ENCODE assay signal across 8 cellular contexts in genomic region chr7:18352339-18353255, GRCh38.
DNase-seq lines count a peak whose midpoint lies in the region; ATAC-seq and TF ChIP-seq lines count a peak whose summit lies in the region.

No MANE protein-coding gene starts in this region.

- H3K79me2 ChIP-seq in DOHH2 (ENCODE audit: control insufficient read depth, low read length) (no peaks in the 10 kb centered on the region), PC-9 (ENCODE audit: low read depth) (no peaks in the 10 kb centered on the region)

- H3K4me1 ChIP-seq in DOHH2 (ENCODE audit: control insufficient read depth, low read length), result peaks cover 13% of the 10 kb centered on the region
- peaks cover 9% of the 10 kb centered on the region for H3K4me1 ChIP-seq in IMR-90 (ENCODE audit: control insufficient read depth, insufficient read depth, low read length)
- H3K4me1 ChIP-seq in PC-9 (replicated peaks; ENCODE audit: insufficient read depth), result peaks cover 6% of the 10 kb centered on the region

- ATAC-seq in GM21423 (IDR thresholded peaks at IDR 0.05; ENCODE audit: unreplicated experiment) (peak; percentile 53), IMR-90 (ENCODE audit: low read depth) (peak; percentile 81)

- no peak overlapping the region for H4K91ac ChIP-seq in IMR-90 (ENCODE audit: insufficient read depth, low read depth, low read length)

- no peaks in the 10 kb centered on the region for H3K79me1 ChIP-seq in IMR-90 (ENCODE audit: low read depth in 1 of 2, low read length in 2 of 2)

- BruUV-seq in IMR-90 (replicated peaks; lab: Mats Ljungman, UMichigan) (no TSS peak), PC-9 (replicated peaks; lab: Mats Ljungman, UMichigan) (no TSS peak)

- intact Hi-C loops in IMR-90 (cut with micrococcal nuclease) (loop anchor here (1.0 to 5.0 kb wide), 6 partner anchors 219 to 1090 kb away; no protein-coding TSS in a partner anchor), PC-9 (cut with micrococcal nuclease; ENCODE audit: unreplicated experiment) (loop anchor here (1.0 to 5.0 kb wide), 5 partner anchors 219 to 1313 kb away; no protein-coding TSS in a partner anchor)

- peak; percentile 90 for TF ChIP-seq CTCF in DOHH2 (IDR thresholded peaks at IDR 0.05; ENCODE audit: low read depth, low read length, poor library complexity, severe bottlenecking)
- peak; percentile 82 for TF ChIP-seq CTCF in IMR-90 (conservative IDR thresholded peaks at IDR 0.05; ENCODE audit: low read depth, low read length)
- peak; percentile 92 for TF ChIP-seq CTCF in PC-9 (conservative IDR thresholded peaks at IDR 0.05)

- H3K27ac ChIP-seq in DOHH2 (ENCODE audit: low read depth, low read length) (no peak overlapping the region), IMR-90 (ENCODE audit: insufficient read depth, low read length) (no peak overlapping the region), PC-9 (no peak overlapping the region)

- H3K18ac ChIP-seq in IMR-90 (ENCODE audit: low read depth, low read length), result peak overlapping the region; percentile 47; the same call in 1 of the 2 replicates

- no peak overlapping the region for H3K9ac ChIP-seq in IMR-90 (ENCODE audit: low read depth, low read length)

- DNase-seq in IMR-90 (peak; percentile 81), PC-9 (peak; percentile 56 to 77), medulla oblongata (ENCODE audit: extremely low spot score) (peak; percentile 59), cortex of kidney (lab: John Stamatoyannopoulos, UW) (no peak)
- peak; percentile 3 for DNase-seq in effector CD4-positive, alpha-beta T cell
- no peak for DNase-seq in stimulated activated naive CD4-positive, alpha-beta T cell (lab: John Stamatoyannopoulos, UW)

- no peak overlapping the region for H3K23ac ChIP-seq in IMR-90 (ENCODE audit: low read depth, low read length)

- no peaks in the 10 kb centered on the region for H3K9me2 ChIP-seq in DOHH2 (replicated peaks; ENCODE audit: control insufficient read depth, low read length)
- H3K9me2 ChIP-seq in PC-9 (ENCODE audit: insufficient read depth), result no peaks in the 10 kb centered on the region

- in situ Hi-C loops in IMR-90 (cut with MboI; ENCODE audit: low sequenced_read_pairs), result loop anchor here (10.0 to 25.0 kb wide), 5 partner anchors 212 to 1312 kb away; partner anchors contain the start of gene TWIST1

- H3K36me3 ChIP-seq in DOHH2 (ENCODE audit: control insufficient read depth, low read length), result no peaks in the 10 kb centered on the region
- no peaks in the 10 kb centered on the region for H3K36me3 ChIP-seq in IMR-90 (ENCODE audit: control insufficient read depth, insufficient read depth, low read length)
- no peaks in the 10 kb centered on the region for H3K36me3 ChIP-seq in PC-9 (ENCODE audit: low read depth)

- TF ChIP-seq RAD21 in IMR-90 (IDR thresholded peaks at IDR 0.05; ENCODE audit: low read length), result peak; percentile 86

- H2AFZ ChIP-seq in IMR-90 (replicated peaks; ENCODE audit: low read length, poor library complexity), result no peak overlapping the region
- peak overlapping the region; percentile 56 for H2AFZ ChIP-seq in PC-9

- no peak overlapping the region for H2BK20ac ChIP-seq in IMR-90 (ENCODE audit: low read depth, low read length)

- dilution Hi-C loops in IMR-90 (cut with HindIII; ENCODE audit: low sequenced_read_pairs, unreplicated experiment), result no loop called here

- no peak overlapping the region; the same call in 1 of the 2 replicates for H3K4ac ChIP-seq in IMR-90 (ENCODE audit: low read depth, low read length)

- no peak for TF ChIP-seq POLR2A in IMR-90 (IDR thresholded peaks at IDR 0.05; ENCODE audit: low read depth, low read length)

- H3K9me1 ChIP-seq in IMR-90 (ENCODE audit: insufficient read depth, low read length), result no peaks in the 10 kb centered on the region

- H3K14ac ChIP-seq in IMR-90 (replicated peaks; ENCODE audit: low read depth, low read length), result no peak overlapping the region

- no CpG with 5 or more reads among the region's 7 CpGs for WGBS in IMR-90 (ENCODE audit: extremely low coverage in 2 of 2, insufficient read length in 1 of 2), 2 experiments

- no peak overlapping the region for H4K8ac ChIP-seq in IMR-90 (ENCODE audit: low read depth in 2 of 2, low read length in 2 of 2)

- no peak overlapping the region for H2BK5ac ChIP-seq in IMR-90 (ENCODE audit: low read depth, low read length, poor library complexity, severe bottlenecking)

- H3K4me3 ChIP-seq in DOHH2 (ENCODE audit: low read length), result no peak overlapping the region
- H3K4me3 ChIP-seq in IMR-90 (ENCODE audit: insufficient read depth, low read depth, low read length), result no peak overlapping the region
- peak overlapping the region; percentile 16; the same call in 1 of the 2 replicates for H3K4me3 ChIP-seq in PC-9

- no peak overlapping the region for H3K56ac ChIP-seq in IMR-90 (ENCODE audit: extremely low read depth, insufficient read depth, low read length)

- CTCF ChIA-PET in IMR-90 (lab: Yijun Ruan, JAX), result interaction anchor here (0.6 to 2.7 kb wide), 18 partner anchors 10 to 1313 kb away, joined by 3 to 19 read pairs (median 4); no protein-coding TSS in a partner anchor
- CTCF ChIA-PET in PC-9 (lab: Charles Lee), result interaction anchor here (0.5 to 2.7 kb wide), 16 partner anchors 218 to 1484 kb away, joined by 3 to 31 read pairs (median 4); no protein-coding TSS in a partner anchor

- POLR2A ChIA-PET in IMR-90 (lab: Charles Lee; ENCODE audit: unreplicated experiment), result no interaction called here
- POLR2A ChIA-PET in PC-9 (lab: Charles Lee; ENCODE audit: unreplicated experiment), result interaction anchor here (0.7 kb wide), 1 partner anchor 117 kb away, joined by 4 read pairs; no protein-coding TSS in a partner anchor

- H3K27me3 ChIP-seq in DOHH2 (ENCODE audit: control insufficient read depth, low read length), result no peaks in the 10 kb centered on the region; the same call in 1 of the 2 replicates
- no peaks in the 10 kb centered on the region for H3K27me3 ChIP-seq in IMR-90 (ENCODE audit: control insufficient read depth, insufficient read depth, low read length)
- no peaks in the 10 kb centered on the region for H3K27me3 ChIP-seq in PC-9 (ENCODE audit: insufficient read depth, low read depth)

- H2BK120ac ChIP-seq in IMR-90 (ENCODE audit: low read depth, low read length), result no peak overlapping the region

- no peak overlapping the region for H2BK15ac ChIP-seq in IMR-90 (ENCODE audit: low read depth, low read length)

- no peak overlapping the region for H2AK9ac ChIP-seq in IMR-90 (replicated peaks; ENCODE audit: low read depth, low read length, poor library complexity)

- H3K9me3 ChIP-seq in DOHH2 (ENCODE audit: control insufficient read depth, insufficient read depth, low read length) (no peaks in the 10 kb centered on the region), IMR-90 (ENCODE audit: control insufficient read depth, insufficient read depth, low read length) (no peaks in the 10 kb centered on the region), PC-9 (ENCODE audit: insufficient read depth, low read depth) (no peaks in the 10 kb centered on the region)

- no peaks in the 10 kb centered on the region; the same call in 1 of the 2 replicates for H3F3A ChIP-seq in DOHH2 (ENCODE audit: control insufficient read depth, insufficient read depth)
- H3F3A ChIP-seq in PC-9 (ENCODE audit: insufficient read depth, low read depth), result no peaks in the 10 kb centered on the region

- H4K20me1 ChIP-seq in DOHH2 (ENCODE audit: control insufficient read depth, insufficient read depth, low read depth, low read length) (no peaks in the 10 kb centered on the region), IMR-90 (ENCODE audit: insufficient read depth, low read length) (no peaks in the 10 kb centered on the region), PC-9 (ENCODE audit: insufficient read depth) (no peaks in the 10 kb centered on the region)

- no peak overlapping the region for H4K5ac ChIP-seq in IMR-90 (ENCODE audit: low read depth, low read length)

- H2AK5ac ChIP-seq in IMR-90 (ENCODE audit: low read depth, low read length), result no peak overlapping the region

- H3K4me2 ChIP-seq in DOHH2 (ENCODE audit: low read length), result no peak overlapping the region
- peak overlapping the region; percentile 95 for H3K4me2 ChIP-seq in IMR-90 (ENCODE audit: low read depth, low read length)
- peak overlapping the region; percentile 50 for H3K4me2 ChIP-seq in PC-9

TF ChIP-seq in IMR-90, 13 proteins besides CTCF, POLR2A, EP300 and RAD21:
- no peak for TF ChIP-seq USF2 (IDR thresholded peaks at IDR 0.05; ENCODE audit: low read depth, low read length)
- TF ChIP-seq SMC3 (IDR thresholded peaks at IDR 0.05; ENCODE audit: low read depth, low read length), result peak; percentile 82

Comparison
In these comparisons a context has a peak if more than half of its experiments do, and no peak if none do; other contexts are left out.
1. DNase-seq: peak in IMR-90 (single experiment), PC-9 (2 of 2), effector CD4-positive, alpha-beta T cell (single experiment) and medulla oblongata (single experiment); none in cortex of kidney (single experiment) and stimulated activated naive CD4-positive, alpha-beta T cell (0 of 6).
2. Peak in every context shown above with its lines, with median percentiles within 50 percentile points of each other: CTCF ChIP-seq.